In genomic region chr10:46033602-46034011, GRCh38 we compare ENCODE assay signal across 12 cellular contexts. TPM values are rescaled to one million over a fixed set of nuclear protein-coding genes. Genes with fewer than 3 reads are reported as not detected.
DNase-seq lines count a peak whose midpoint lies in the region; ATAC-seq and TF ChIP-seq lines count a peak whose summit lies in the region.
"Had no signal": no experiment of that assay in that cellular context is flagged by ENCODE, and none has a peak within 500 bp of the region (broad histone marks: within the 10 kb centered on the region; RNA-seq: fewer than 3 reads in every experiment).

No MANE protein-coding gene starts in this region.

- TF ChIP-seq CTCF in PC-9 (conservative IDR thresholded peaks at IDR 0.05) (no peak), gastrocnemius medialis (IDR thresholded peaks at IDR 0.05 in 4 of 5, conservative IDR thresholded peaks at IDR 0.05 in 1 of 5) (no peak)

- H2AFZ ChIP-seq in GM23248: peak overlapping the region; percentile 85
- 0 out of 2 replicates have a peak overlapping the region, but pooled peaks have one; percentile 14 for H2AFZ ChIP-seq in PC-9

- H3K4me1 Mint-ChIP-seq in activated naive CD8-positive, alpha-beta T cell treated with anti-CD3 and anti-CD28 coated beads, Interleukin-2, amount 50 U/mL, for 24 hours: peaks cover 23% of the 10 kb centered on the region

- H3F3A ChIP-seq in GM23248 (ENCODE audit: insufficient read depth): peaks cover 11% of the 10 kb centered on the region
- H3F3A ChIP-seq in PC-9 (ENCODE audit: insufficient read depth, low read depth): no peaks in the 10 kb centered on the region

- no peaks in the 10 kb centered on the region for H3K36me3 ChIP-seq in GM23248 (ENCODE audit: low read depth)
- no peaks in the 10 kb centered on the region for H3K36me3 ChIP-seq in PC-9 (ENCODE audit: low read depth)
- H3K36me3 ChIP-seq in gastrocnemius medialis: no peaks in the 10 kb centered on the region
- H3K36me3 ChIP-seq: ascending aorta had no signal

- H3K36me3 Mint-ChIP-seq in activated naive CD8-positive, alpha-beta T cell treated with anti-CD3 and anti-CD28 coated beads, Interleukin-2, amount 50 U/mL, for 24 hours (ENCODE audit: low read depth): peaks cover 2% of the 10 kb centered on the region

- DNase-seq in GM23248 (peak; percentile 86), PC-9 (peak; percentile 69 to 81), epithelial cell of prostate (ENCODE audit: low read depth, low spot score) (peak; percentile 46), pulmonary artery endothelial cell (ENCODE audit: low read depth, low spot score) (peak; percentile 85), gastrocnemius medialis (no peak), GM19238 (ENCODE audit: insufficient read length, low spot score) (no peak), substantia nigra (lab: John Stamatoyannopoulos, UW) (no peak)
- no peak for DNase-seq in activated naive CD8-positive, alpha-beta T cell treated with anti-CD3 and anti-CD28 coated beads, Interleukin-2, amount 50 U/mL, for 24 hours
- DNase-seq: activated CD4-positive, alpha-beta T cell treated with anti-CD3 and anti-CD28 coated beads for 4 hours; H7 had no signal

- H3K4me2 ChIP-seq in GM23248 (ENCODE audit: unreplicated experiment) (no peak overlapping the region), PC-9 (no peak overlapping the region)

- CTCF ChIA-PET in PC-9 (lab: Charles Lee): no interaction called here

- no TSS peak for BruUV-seq in PC-9 (replicated peaks; lab: Mats Ljungman, UMichigan)

- H4K20me1 ChIP-seq in GM23248 (ENCODE audit: insufficient read depth) (no peaks in the 10 kb centered on the region), PC-9 (ENCODE audit: insufficient read depth) (0 out of 2 replicates have a peak, but pooled peaks cover 6% of the 10 kb centered on the region)

- POLR2A ChIA-PET in PC-9 (lab: Charles Lee; ENCODE audit: unreplicated experiment): no interaction called here

- peaks cover 18% of the 10 kb centered on the region for H3K79me2 ChIP-seq in GM23248 (ENCODE audit: insufficient read depth)
- H3K79me2 ChIP-seq in PC-9 (ENCODE audit: low read depth): peaks cover 16% of the 10 kb centered on the region

- peaks cover 11% of the 10 kb centered on the region for H3K4me1 ChIP-seq in GM23248 (ENCODE audit: insufficient read depth)
- peaks cover 32% of the 10 kb centered on the region for H3K4me1 ChIP-seq in PC-9 (replicated peaks; ENCODE audit: insufficient read depth)
- H3K4me1 ChIP-seq in gastrocnemius medialis: peaks cover 12 to 16% of the 10 kb centered on the region in 2 donors

- H3K27me3 ChIP-seq in GM23248 (replicated peaks; ENCODE audit: insufficient read depth) (no peaks in the 10 kb centered on the region), PC-9 (ENCODE audit: insufficient read depth, low read depth) (no peaks in the 10 kb centered on the region), gastrocnemius medialis (no peaks in the 10 kb centered on the region)
- H3K27me3 ChIP-seq: ascending aorta had no signal

- no peaks in the 10 kb centered on the region for H3K9me3 Mint-ChIP-seq in activated naive CD8-positive, alpha-beta T cell treated with anti-CD3 and anti-CD28 coated beads, Interleukin-2, amount 50 U/mL, for 24 hours

- 0 out of 2 replicates have a peak overlapping the region, but pooled peaks have one; percentile 4 for H3K27ac ChIP-seq in GM23248
- peak overlapping the region; percentile 15 for H3K27ac ChIP-seq in PC-9
- peak overlapping the region; percentile 67 for H3K27ac ChIP-seq in epithelial cell of prostate
- H3K27ac ChIP-seq in gastrocnemius medialis: no peak overlapping the region
- no peak overlapping the region for H3K27ac ChIP-seq in substantia nigra (ENCODE audit: low read depth, low read length, poor library complexity, severe bottlenecking)
- H3K27ac ChIP-seq: ascending aorta had no signal

- no peaks in the 10 kb centered on the region for H3K9me3 ChIP-seq in GM23248 (ENCODE audit: low read depth)
- no peaks in the 10 kb centered on the region for H3K9me3 ChIP-seq in PC-9 (ENCODE audit: insufficient read depth, low read depth)
- H3K9me3 ChIP-seq in gastrocnemius medialis: no peaks in the 10 kb centered on the region
- H3K9me3 ChIP-seq: ascending aorta had no signal

- ATAC-seq in activated naive CD8-positive, alpha-beta T cell treated with anti-CD3 and anti-CD28 coated beads, Interleukin-2, amount 50 U/mL, for 24 hours: no peak
- no peak for ATAC-seq in gastrocnemius medialis

- H3K4me3 Mint-ChIP-seq in activated naive CD8-positive, alpha-beta T cell treated with anti-CD3 and anti-CD28 coated beads, Interleukin-2, amount 50 U/mL, for 24 hours: no peak overlapping the region

- no peak overlapping the region for H3K9ac ChIP-seq in GM23248

- no peak overlapping the region for H3K4me3 ChIP-seq in GM23248
- H3K4me3 ChIP-seq in PC-9: no peak overlapping the region
- no peak overlapping the region for H3K4me3 ChIP-seq in gastrocnemius medialis
- H3K4me3 ChIP-seq: ascending aorta had no signal

- H3K27ac Mint-ChIP-seq in activated naive CD8-positive, alpha-beta T cell treated with anti-CD3 and anti-CD28 coated beads, Interleukin-2, amount 50 U/mL, for 24 hours: no peak overlapping the region

- H3K27me3 Mint-ChIP-seq in activated naive CD8-positive, alpha-beta T cell treated with anti-CD3 and anti-CD28 coated beads, Interleukin-2, amount 50 U/mL, for 24 hours: peaks cover 3% of the 10 kb centered on the region

- no peak for TF ChIP-seq POLR2A in gastrocnemius medialis (IDR thresholded peaks at IDR 0.05)

- H3K9me2 ChIP-seq in GM23248 (ENCODE audit: insufficient read depth) (no peaks in the 10 kb centered on the region), PC-9 (ENCODE audit: insufficient read depth) (no peaks in the 10 kb centered on the region)

- intact Hi-C loops in PC-9 (cut with micrococcal nuclease; ENCODE audit: unreplicated experiment): loop anchor here (5.0 kb wide), 1 partner anchor 796 kb away; no protein-coding TSS in a partner anchor
- intact Hi-C loops in gastrocnemius medialis (cut with DNase I; ENCODE audit: low total_unique reads): loop anchor here (5.0 kb wide), 1 partner anchor 249 kb away; no protein-coding TSS in a partner anchor

- in situ Hi-C loops in GM23248 (cut with MboI) (no loop called here), gastrocnemius medialis (cut with MboI; ENCODE audit: low sequenced_read_pairs in 4 of 4) (no loop called here)

RNA-seq across cellular contexts. Expression of gene NCOA4, which starts 3.2 kb away (rescaled TPM):
- 164 and 170 TPM in 2 replicates for total RNA-seq in GM23248 (2014; rRNA removed; shearing (Covaris generic))
- 112 and 113 TPM in 2 replicates for polyA plus RNA-seq in GM23248 (2016; fragmentation: Nextera tagmentation; extraction: Ambion mirVana)
- total RNA-seq in PC-9 (2021) (142 and 143 TPM in 2 replicates), pulmonary artery endothelial cell (204 and 239 TPM in 2 replicates), gastrocnemius medialis (100 to 1,000 TPM; 139 to 173 (median 157) TPM)

RNA-seq across cellular contexts. Expression of gene MSMB, which starts 12.5 kb away (rescaled TPM):
- not detected in 2 replicates for total RNA-seq in GM23248 (2014; rRNA removed; shearing (Covaris generic))
- not detected in 2 replicates for polyA plus RNA-seq in GM23248 (2016; fragmentation: Nextera tagmentation; extraction: Ambion mirVana)
- total RNA-seq in PC-9 (2021) (not detected in 2 replicates), pulmonary artery endothelial cell (not detected in 2 replicates), gastrocnemius medialis (not detected)
- total RNA-seq: ascending aorta, H7, posterior vena cava had no signal

Comparison
In these comparisons a context has a peak if more than half of its experiments do, and no peak if none do; other contexts are left out.
1. DNase-seq: peak in GM23248 (single experiment), PC-9 (2 of 2), epithelial cell of prostate (single experiment) and pulmonary artery endothelial cell (single experiment); none in activated naive CD8-positive, alpha-beta T cell treated with anti-CD3 and anti-CD28 coated beads, Interleukin-2, amount 50 U/mL, for 24 hours (single experiment), gastrocnemius medialis (0 of 2), GM19238 (single experiment) and substantia nigra (0 of 49).
2. H3K27ac ChIP-seq: peak in GM23248 (single experiment), PC-9 (single experiment) and epithelial cell of prostate (single experiment); none in gastrocnemius medialis (0 of 4) and substantia nigra (single experiment).